In the genomic region with DNA sequence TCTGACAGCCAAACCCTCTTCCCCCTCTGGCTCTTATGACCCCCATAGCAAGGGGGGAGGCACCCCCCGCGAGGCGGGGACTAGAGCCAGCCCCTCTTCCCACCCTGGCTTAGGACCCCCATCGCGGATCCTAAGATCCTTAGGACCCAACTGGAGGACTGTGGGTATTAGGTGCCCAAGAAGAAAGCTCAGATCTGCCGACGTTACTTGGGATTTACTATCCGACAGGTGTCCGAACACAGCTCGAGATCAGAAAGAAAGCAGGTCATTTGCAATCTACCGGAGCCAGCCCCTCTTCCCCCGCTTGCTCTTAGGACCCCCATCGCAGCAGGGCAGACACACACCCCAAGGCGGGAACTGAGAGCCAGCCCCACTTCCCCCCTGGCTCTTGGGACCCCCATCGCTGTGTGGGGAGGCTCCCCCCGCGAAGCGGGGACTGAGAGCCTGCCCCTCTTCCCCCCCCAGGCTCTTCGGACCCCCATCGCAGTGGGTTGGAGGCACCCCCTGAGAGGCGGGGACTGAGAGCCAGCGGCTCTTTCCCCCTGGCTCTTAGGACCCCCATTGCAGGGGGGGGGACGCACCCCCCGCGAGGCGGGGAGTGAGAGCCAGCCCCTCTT, we compare ENCODE assay signal across 17 cellular contexts. TPM values are rescaled to one million over a fixed set of nuclear protein-coding genes. Genes with fewer than 3 reads are reported as not detected.
DNase-seq lines count a peak whose midpoint lies in the region; ATAC-seq lines count a peak whose summit lies in the region.
"Had no signal": no experiment of that assay in that cellular context is flagged by ENCODE, and none has a peak within 500 bp of the region (broad histone marks: within the 10 kb centered on the region; RNA-seq: fewer than 3 reads in every experiment).

No MANE protein-coding gene starts in this region.

- peak overlapping the region; percentile 15 for H3K4me3 Mint-ChIP-seq in activated T-cell treated with anti-CD3 and anti-CD28 coated beads, Interleukin-2, amount 50 U/mL, for 24 hours
- H3K4me3 Mint-ChIP-seq in activated naive CD8-positive, alpha-beta T cell treated with anti-CD3 and anti-CD28 coated beads, Interleukin-2, amount 50 U/mL, for 24 hours, result peak overlapping the region; percentile 45
- peak overlapping the region; percentile 53 for H3K4me3 Mint-ChIP-seq in stimulated activated memory B cell treated with anti-CD40 and anti-IgM and Interleukin-4, amounts not matched to agents 10 μg/mL and 1 μg/mL and 100 μg/mL, for 72 hours
- H3K4me3 Mint-ChIP-seq: activated CD4-positive, alpha-beta T cell treated with anti-CD3 and anti-CD28 coated beads, Interleukin-2, amount 10 ng/mL, durations not matched to agents 7 days and 5 days had no signal

- ATAC-seq in activated naive CD8-positive, alpha-beta T cell treated with anti-CD3 and anti-CD28 coated beads, Interleukin-2, amount 50 U/mL, for 24 hours, result no peak
- ATAC-seq in stimulated activated memory B cell treated with anti-CD40 and anti-IgM and Interleukin-4, amounts not matched to agents 10 μg/mL and 1 μg/mL and 100 μg/mL, for 72 hours, result no peak
- ATAC-seq in HG03025 (IDR thresholded peaks at IDR 0.05; ENCODE audit: low FRiP score, unreplicated experiment), result no peak
- ATAC-seq: GM12878 had no signal

- no peaks in the 10 kb centered on the region for H3K36me3 Mint-ChIP-seq in activated T-cell treated with anti-CD3 and anti-CD28 coated beads, Interleukin-2, amount 50 U/mL, for 24 hours (ENCODE audit: low read depth)
- H3K36me3 Mint-ChIP-seq in activated naive CD8-positive, alpha-beta T cell treated with anti-CD3 and anti-CD28 coated beads, Interleukin-2, amount 50 U/mL, for 24 hours (ENCODE audit: low read depth), result no peaks in the 10 kb centered on the region
- no peaks in the 10 kb centered on the region for H3K36me3 Mint-ChIP-seq in stimulated activated memory B cell treated with anti-CD40 and anti-IgM and Interleukin-4, amounts not matched to agents 10 μg/mL and 1 μg/mL and 100 μg/mL, for 72 hours
- H3K36me3 Mint-ChIP-seq: naive thymus-derived CD4-positive, alpha-beta T cell had no signal

- H3K27ac Mint-ChIP-seq in activated T-cell treated with anti-CD3 and anti-CD28 coated beads, Interleukin-2, amount 50 U/mL, for 24 hours, result no peak overlapping the region
- no peak overlapping the region for H3K27ac Mint-ChIP-seq in activated naive CD8-positive, alpha-beta T cell treated with anti-CD3 and anti-CD28 coated beads, Interleukin-2, amount 50 U/mL, for 24 hours
- no peak overlapping the region for H3K27ac Mint-ChIP-seq in stimulated activated memory B cell treated with anti-CD40 and anti-IgM and Interleukin-4, amounts not matched to agents 10 μg/mL and 1 μg/mL and 100 μg/mL, for 72 hours
- H3K27ac Mint-ChIP-seq: activated CD4-positive, alpha-beta T cell treated with anti-CD3 and anti-CD28 coated beads, Interleukin-2, amount 10 ng/mL, durations not matched to agents 7 days and 5 days had no signal

- peaks cover 15% of the 10 kb centered on the region for H3K4me1 Mint-ChIP-seq in activated T-cell treated with anti-CD3 and anti-CD28 coated beads, Interleukin-2, amount 50 U/mL, for 24 hours (ENCODE audit: low read depth)
- H3K4me1 Mint-ChIP-seq in activated naive CD8-positive, alpha-beta T cell treated with anti-CD3 and anti-CD28 coated beads, Interleukin-2, amount 50 U/mL, for 24 hours, result peaks cover 7% of the 10 kb centered on the region
- H3K4me1 Mint-ChIP-seq in stimulated activated memory B cell treated with anti-CD40 and anti-IgM and Interleukin-4, amounts not matched to agents 10 μg/mL and 1 μg/mL and 100 μg/mL, for 72 hours, result peaks cover 17% of the 10 kb centered on the region

- no peaks in the 10 kb centered on the region for H3K9me3 Mint-ChIP-seq in activated T-cell treated with anti-CD3 and anti-CD28 coated beads, Interleukin-2, amount 50 U/mL, for 24 hours
- H3K9me3 Mint-ChIP-seq in activated naive CD8-positive, alpha-beta T cell treated with anti-CD3 and anti-CD28 coated beads, Interleukin-2, amount 50 U/mL, for 24 hours, result no peaks in the 10 kb centered on the region
- H3K9me3 Mint-ChIP-seq in stimulated activated memory B cell treated with anti-CD40 and anti-IgM and Interleukin-4, amounts not matched to agents 10 μg/mL and 1 μg/mL and 100 μg/mL, for 72 hours, result no peaks in the 10 kb centered on the region
- H3K9me3 Mint-ChIP-seq: activated CD4-positive, alpha-beta T cell treated with anti-CD3 and anti-CD28 coated beads, Interleukin-2, amount 10 ng/mL, durations not matched to agents 7 days and 5 days had no signal

- no peak for DNase-seq in activated T-cell treated with anti-CD3 and anti-CD28 coated beads, Interleukin-2, amount 50 U/mL, for 24 hours
- DNase-seq in activated T-cell treated with anti-CD3 and anti-CD28 coated beads for 4 hours (no peak), left kidney (ENCODE audit: low read depth, low spot score) (peak; percentile 53), H4 (ENCODE audit: low spot score) (no peak), NCI-H526 (lab: John Stamatoyannopoulos, UW) (no peak)
- DNase-seq in activated naive CD8-positive, alpha-beta T cell treated with anti-CD3 and anti-CD28 coated beads, Interleukin-2, amount 50 U/mL, for 24 hours, result no peak
- DNase-seq: activated CD4-positive, alpha-beta T cell treated with anti-CD3 and anti-CD28 coated beads, Interleukin-2, amount 10 ng/mL, durations not matched to agents 7 days and 5 days; GM23248; hypothalamus; Kasumi-1; naive thymus-derived CD4-positive, alpha-beta T cell; NCI-H1417; NCI-H446; SHP77 treated with DMSO at 0.1 percent for 48 hours had no signal

- H3K27me3 Mint-ChIP-seq in activated T-cell treated with anti-CD3 and anti-CD28 coated beads, Interleukin-2, amount 50 U/mL, for 24 hours, result peaks cover 23% of the 10 kb centered on the region
- H3K27me3 Mint-ChIP-seq in activated naive CD8-positive, alpha-beta T cell treated with anti-CD3 and anti-CD28 coated beads, Interleukin-2, amount 50 U/mL, for 24 hours, result peaks cover 16% of the 10 kb centered on the region
- peaks cover 12% of the 10 kb centered on the region for H3K27me3 Mint-ChIP-seq in stimulated activated memory B cell treated with anti-CD40 and anti-IgM and Interleukin-4, amounts not matched to agents 10 μg/mL and 1 μg/mL and 100 μg/mL, for 72 hours

RNA-seq across cellular contexts. Expression of a gene that starts 46.8 kb away (rescaled TPM):
- total RNA-seq in H4 (2014; rRNA removed; shearing (Covaris generic)), result 19.0 and 28.7 TPM in 2 replicates
